20 cellular contexts compared by ENCODE assay signal in the genomic region with DNA sequence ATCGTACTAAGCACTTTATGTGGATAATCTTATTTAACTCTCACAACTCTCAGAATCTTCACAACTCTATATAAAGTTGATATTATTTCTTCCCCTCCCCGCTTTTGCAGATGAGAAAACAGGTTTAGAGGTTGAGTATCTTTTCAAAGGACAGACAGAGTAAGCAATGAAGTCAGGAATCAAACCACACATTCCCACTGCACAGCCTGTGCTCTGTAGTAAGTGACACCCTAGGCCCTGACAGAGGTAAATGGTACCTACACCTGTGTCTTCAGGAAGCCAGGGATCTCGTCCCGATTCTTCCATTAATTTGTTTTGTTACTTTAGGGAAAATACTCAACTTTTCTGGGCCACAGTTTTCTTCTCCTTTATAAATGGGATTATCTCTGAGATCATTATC.
DNase-seq lines count a peak whose midpoint lies in the region; ATAC-seq, FAIRE-seq and TF ChIP-seq lines count a peak whose summit lies in the region.
"Had no signal": no experiment of that assay in that cellular context is flagged by ENCODE, and none has a peak within 500 bp of the region (broad histone marks: within the 10 kb centered on the region; RNA-seq: fewer than 3 reads in every experiment).

No MANE protein-coding gene starts in this region.

- peaks cover 67% of the 10 kb centered on the region for H3K4me1 Mint-ChIP-seq in stimulated activated naive CD8-positive, alpha-beta T cell treated with anti-CD3 and anti-CD28 coated beads, Interleukin-15, Interleukin-2, amounts not matched to agents 100 ng/mL and 50 ng/mL, for 24 hours (ENCODE audit: low read depth)
- peaks cover 67% of the 10 kb centered on the region for H3K4me1 Mint-ChIP-seq in stimulated activated naive CD8-positive, alpha-beta T cell treated with anti-CD3 and anti-CD28 coated beads, Interleukin-15, amount 100 ng/mL, for 72 hours

- TF ChIP-seq CTCF in foreskin keratinocyte (conservative IDR thresholded peaks at IDR 0.05) (no peak), pancreas (IDR thresholded peaks at IDR 0.05) (no peak), right atrium auricular region (IDR thresholded peaks at IDR 0.05) (no peak)

- peaks cover 45% of the 10 kb centered on the region for H3K36me3 Mint-ChIP-seq in stimulated activated naive CD8-positive, alpha-beta T cell treated with anti-CD3 and anti-CD28 coated beads, Interleukin-15, Interleukin-2, amounts not matched to agents 100 ng/mL and 50 ng/mL, for 24 hours (ENCODE audit: low read depth)

- no peak for ATAC-seq in stimulated activated naive CD8-positive, alpha-beta T cell treated with anti-CD3 and anti-CD28 coated beads, Interleukin-15, amount 100 ng/mL, for 72 hours
- ATAC-seq in foreskin keratinocyte = peak; percentile 26
- peak in 3 of 4 donors; percentile 25 to 37 (median 34) for ATAC-seq in pancreas
- no peak for ATAC-seq in HG03280 (IDR thresholded peaks at IDR 0.05; ENCODE audit: unreplicated experiment)
- ATAC-seq: activated CD4-positive, CD25-positive, alpha-beta regulatory T cell treated with anti-CD3 and anti-CD28 coated beads, Interleukin-2, amount 50 U/mL, for 24 hours had no signal

- FAIRE-seq in pancreas (lab: Jason Lieb, UNC) = no peak
- FAIRE-seq: H1 had no signal

- no peaks in the 10 kb centered on the region for H3K27me3 Mint-ChIP-seq in stimulated activated naive CD8-positive, alpha-beta T cell treated with anti-CD3 and anti-CD28 coated beads, Interleukin-15, Interleukin-2, amounts not matched to agents 100 ng/mL and 50 ng/mL, for 24 hours
- H3K27me3 Mint-ChIP-seq in stimulated activated naive CD8-positive, alpha-beta T cell treated with anti-CD3 and anti-CD28 coated beads, Interleukin-15, amount 100 ng/mL, for 72 hours = no peaks in the 10 kb centered on the region

- H3K4me1 ChIP-seq in foreskin keratinocyte (peaks cover 36% of the 10 kb centered on the region), pancreas (peaks cover 7 to 31% (median 16%) of the 10 kb centered on the region in 3 donors), right atrium auricular region (peaks cover 0 to 13% of the 10 kb centered on the region in 2 donors)

- no peaks in the 10 kb centered on the region for H3K36me3 ChIP-seq in pancreas
- H3K36me3 ChIP-seq in right atrium auricular region = peaks cover 10% of the 10 kb centered on the region
- H3K36me3 ChIP-seq in MG63 = no peaks in the 10 kb centered on the region

- intact Hi-C loops in pancreas (cut with DNase I) = no loop called here

- H3K27me3 ChIP-seq in foreskin keratinocyte = no peaks in the 10 kb centered on the region
- no peaks in the 10 kb centered on the region for H3K27me3 ChIP-seq in pancreas
- no peaks in the 10 kb centered on the region for H3K27me3 ChIP-seq in right atrium auricular region
- H3K27me3 ChIP-seq in MG63 = no peaks in the 10 kb centered on the region
- H3K27me3 ChIP-seq: tibial nerve had no signal

- no peak for DNase-seq in stimulated activated naive CD8-positive, alpha-beta T cell treated with anti-CD3 and anti-CD28 coated beads, Interleukin-15, amount 100 ng/mL, for 72 hours
- DNase-seq in foreskin keratinocyte (no peak), pancreas (no peak), right atrium auricular region (ENCODE audit: low spot score) (no peak), MG63 (no peak), NCI-H146 (lab: John Stamatoyannopoulos, UW) (no peak)
- DNase-seq: ACHN; activated gamma-delta T cell treated with Interleukin-2 at 50 U/mL for 16 hours; immature natural killer cell; NCI-H1436 treated with DMSO at 0.1 percent for 48 hours; NCI-H345; nucleus accumbens; SHP77; stimulated activated CD4-positive, alpha-beta T cell treated with anti-CD3 and anti-CD28 coated beads, Interleukin-4, amount 100 ng/mL, for 24 hours; stimulated activated CD8-positive, alpha-beta memory T cell treated with anti-CD3 and anti-CD28 coated beads, Interleukin-4, amount 100 ng/mL, for 48 hours had no signal

- H3K27ac Mint-ChIP-seq in stimulated activated naive CD8-positive, alpha-beta T cell treated with anti-CD3 and anti-CD28 coated beads, Interleukin-15, Interleukin-2, amounts not matched to agents 100 ng/mL and 50 ng/mL, for 24 hours = peak overlapping the region; percentile 21
- no peak overlapping the region for H3K27ac Mint-ChIP-seq in stimulated activated naive CD8-positive, alpha-beta T cell treated with anti-CD3 and anti-CD28 coated beads, Interleukin-15, amount 100 ng/mL, for 72 hours

- 52 to 57% methylated on average over 4 of the region's 4 CpGs for WGBS in pancreas, 2 donors

- H3K27ac ChIP-seq in foreskin keratinocyte (peak overlapping the region; percentile 11), pancreas (peak overlapping the region; percentile 37 to 83 (median 81)), right atrium auricular region (no peak overlapping the region)

- H3K4me3 ChIP-seq in pancreas = no peak overlapping the region
- H3K4me3 ChIP-seq in right atrium auricular region = no peak overlapping the region
- H3K4me3 ChIP-seq in MG63 = no peak overlapping the region
- H3K4me3 ChIP-seq: tibial nerve had no signal

- no peak overlapping the region for H3K4me3 Mint-ChIP-seq in stimulated activated naive CD8-positive, alpha-beta T cell treated with anti-CD3 and anti-CD28 coated beads, Interleukin-15, Interleukin-2, amounts not matched to agents 100 ng/mL and 50 ng/mL, for 24 hours
- H3K4me3 Mint-ChIP-seq in stimulated activated naive CD8-positive, alpha-beta T cell treated with anti-CD3 and anti-CD28 coated beads, Interleukin-15, amount 100 ng/mL, for 72 hours = no peak overlapping the region
- H3K4me3 Mint-ChIP-seq: immature natural killer cell had no signal

- H3K9me3 ChIP-seq in pancreas (no peaks in the 10 kb centered on the region), right atrium auricular region (no peaks in the 10 kb centered on the region), MG63 (no peaks in the 10 kb centered on the region)
- H3K9me3 ChIP-seq: tibial nerve had no signal

- peaks cover 5% of the 10 kb centered on the region for H3K9me3 Mint-ChIP-seq in stimulated activated naive CD8-positive, alpha-beta T cell treated with anti-CD3 and anti-CD28 coated beads, Interleukin-15, Interleukin-2, amounts not matched to agents 100 ng/mL and 50 ng/mL, for 24 hours
- H3K9me3 Mint-ChIP-seq in stimulated activated naive CD8-positive, alpha-beta T cell treated with anti-CD3 and anti-CD28 coated beads, Interleukin-15, amount 100 ng/mL, for 72 hours = peaks cover 0 to 3% of the 10 kb centered on the region in 2 donors
- H3K9me3 Mint-ChIP-seq: immature natural killer cell had no signal

Comparison
In these comparisons a context has a peak if more than half of its experiments do, and no peak if none do; other contexts are left out.
1. ATAC-seq: peak in foreskin keratinocyte (single experiment) and pancreas (3 of 4); none in stimulated activated naive CD8-positive, alpha-beta T cell treated with anti-CD3 and anti-CD28 coated beads, Interleukin-15, amount 100 ng/mL, for 72 hours (single experiment) and HG03280 (single experiment).
2. H3K27ac ChIP-seq: peak in foreskin keratinocyte (single experiment) and pancreas (4 of 4); none in right atrium auricular region (0 of 2).